22 cellular contexts compared by ENCODE assay signal in the genomic region with DNA sequence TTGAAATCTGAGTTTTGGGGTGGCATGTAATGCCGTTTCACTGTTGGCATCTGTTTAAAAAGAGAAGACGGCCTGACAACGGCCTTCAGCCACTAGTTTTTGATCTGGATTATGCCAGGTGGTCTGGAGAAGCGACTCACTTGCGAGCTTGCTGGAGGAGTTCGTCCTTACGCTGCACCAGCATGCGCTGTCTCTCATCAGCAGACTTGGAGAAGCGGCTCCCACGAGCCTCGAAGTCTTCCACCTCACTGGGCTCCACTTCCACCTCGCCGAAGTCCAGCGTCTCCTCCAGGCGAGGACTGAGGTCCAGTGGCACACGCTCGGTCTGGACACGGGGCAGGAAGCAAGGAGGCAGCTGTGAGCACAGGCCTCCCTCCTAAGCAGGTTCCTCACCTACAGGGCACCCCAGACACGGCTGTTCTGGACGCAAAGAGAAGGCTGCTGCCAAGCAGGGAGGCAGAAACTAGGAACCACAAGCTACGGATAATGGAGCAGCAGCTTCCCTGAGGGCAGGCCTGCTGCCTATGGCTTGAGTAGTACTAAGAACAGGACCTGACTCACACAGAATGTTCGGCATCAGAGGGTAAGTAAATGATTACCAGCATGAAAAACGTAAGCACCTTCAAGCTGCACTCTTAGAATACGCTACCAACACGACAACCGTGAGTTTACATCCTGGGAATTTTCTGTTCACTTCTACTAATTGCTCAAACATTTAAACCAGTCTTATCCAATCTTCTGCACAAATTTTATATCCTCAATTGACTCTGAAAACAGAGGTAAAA.
A peak's percentile ranks its signal among the peaks of the same experiment; 100 is the strongest.
DNase-seq lines count a peak whose midpoint lies in the region; ATAC-seq and TF ChIP-seq lines count a peak whose summit lies in the region.
"Had no signal": no experiment of that assay in that cellular context is flagged by ENCODE, and none has a peak within 500 bp of the region (broad histone marks: within the 10 kb centered on the region; RNA-seq: fewer than 3 reads in every experiment).

No MANE protein-coding gene starts in this region.

- H3K9ac ChIP-seq in mesenchymal stem cell (ENCODE audit: low read length) (no peak overlapping the region), mammary epithelial cell (ENCODE audit: insufficient read depth, low read length) (no peak overlapping the region)

- H3K4ac ChIP-seq in mesenchymal stem cell (ENCODE audit: low read depth in 1 of 2, low read length in 2 of 2): no peak overlapping the region

- peaks cover 29% of the 10 kb centered on the region for H3K79me1 ChIP-seq in mesenchymal stem cell (replicated peaks; ENCODE audit: low read length, poor library complexity, severe bottlenecking)

- no peaks in the 10 kb centered on the region for H3K9me2 ChIP-seq in hepatocyte (replicated peaks; ENCODE audit: insufficient read depth)

- H2BK120ac ChIP-seq in mesenchymal stem cell (ENCODE audit: low read depth, low read length): no peak overlapping the region

- no peak overlapping the region for H2BK5ac ChIP-seq in mesenchymal stem cell (ENCODE audit: low read depth, low read length, poor library complexity, severe bottlenecking)

- no TSS peak for BruUV-seq in mammary epithelial cell (replicated peaks; lab: Mats Ljungman, UMichigan)

- no peak overlapping the region for H3K14ac ChIP-seq in mesenchymal stem cell (ENCODE audit: low read length in 2 of 2)

- H2AFZ ChIP-seq in hepatocyte (no peak overlapping the region), mesenchymal stem cell (ENCODE audit: low read depth, low read length) (no peak overlapping the region), mammary epithelial cell (ENCODE audit: low read depth, low read length) (no peak overlapping the region)
- H2AFZ ChIP-seq: GM23338 had no signal

- H3K18ac ChIP-seq in mesenchymal stem cell (ENCODE audit: low read depth in 1 of 2, low read length in 2 of 2): no peak overlapping the region

- H3K4me3 ChIP-seq in hepatocyte (no peak overlapping the region), mesenchymal stem cell (ENCODE audit: insufficient read depth in 1 of 2, low read depth in 1 of 2, low read length in 2 of 2) (no peak overlapping the region), mammary epithelial cell (replicated peaks in 1 of 3; ENCODE audit: insufficient read depth in 1 of 3, low read depth in 2 of 3, low read length in 3 of 3) (no peak overlapping the region)
- H3K4me3 ChIP-seq: A549, GM23338, HAP-1, K562, MG63, SJSA1 had no signal

- no peak overlapping the region for H3K4me3 Mint-ChIP-seq in activated naive CD4-positive, alpha-beta T cell treated with anti-CD3 and anti-CD28 coated beads for 36 hours
- H3K4me3 Mint-ChIP-seq in type B pancreatic cell: no peak overlapping the region
- H3K4me3 Mint-ChIP-seq: GM23338 had no signal

- H3K27me3 Mint-ChIP-seq in activated naive CD4-positive, alpha-beta T cell treated with anti-CD3 and anti-CD28 coated beads for 36 hours (ENCODE audit: low read depth): no peaks in the 10 kb centered on the region
- no peaks in the 10 kb centered on the region for H3K27me3 Mint-ChIP-seq in type B pancreatic cell

- H3K27me3 ChIP-seq in hepatocyte (no peaks in the 10 kb centered on the region), mesenchymal stem cell (ENCODE audit: control insufficient read depth in 1 of 2, insufficient read depth in 1 of 2, low read length in 2 of 2) (no peaks in the 10 kb centered on the region), mammary epithelial cell (ENCODE audit: insufficient read depth, low read length) (no peaks in the 10 kb centered on the region)
- H3K27me3 ChIP-seq: BE2C, MG63, SJSA1 had no signal

- H3K23ac ChIP-seq in mesenchymal stem cell (ENCODE audit: low read length in 2 of 2): no peak overlapping the region

- peak overlapping the region; percentile 28 for H4K8ac ChIP-seq in mesenchymal stem cell (ENCODE audit: low read length)

- CTCF ChIA-PET in activated naive CD4-positive, alpha-beta T cell treated with anti-CD3 and anti-CD28 coated beads for 36 hours (lab: Charles Lee): interaction anchor here (0.9 kb wide), 1 partner anchor 45 kb away, joined by 6 read pairs; no protein-coding TSS in a partner anchor
- CTCF ChIA-PET in mammary epithelial cell (lab: Charles Lee; ENCODE audit: low non-redundant PET): no interaction called here

- H2BK12ac ChIP-seq in mesenchymal stem cell (ENCODE audit: low read length in 2 of 2): no peak overlapping the region

- TF ChIP-seq CTCF in hepatocyte (IDR thresholded peaks at IDR 0.05; ENCODE audit: poor library complexity) (no peak), type B pancreatic cell (conservative IDR thresholded peaks at IDR 0.05) (no peak), mammary epithelial cell (conservative IDR thresholded peaks at IDR 0.05 in 1 of 2, IDR thresholded peaks at IDR 0.05 in 1 of 2; ENCODE audit: extremely low read depth in 1 of 2, insufficient read depth in 1 of 2, low read depth in 1 of 2, low read length in 2 of 2) (no peak), GM20000 (IDR thresholded peaks at IDR 0.05; ENCODE audit: extremely low read depth, missing control alignments) (no peak)

- H3K4me1 ChIP-seq in hepatocyte (ENCODE audit: insufficient read depth) (no peaks in the 10 kb centered on the region), mesenchymal stem cell (ENCODE audit: control insufficient read depth, insufficient read depth, low read depth, low read length) (peaks cover 5% of the 10 kb centered on the region), mammary epithelial cell (ENCODE audit: insufficient read depth, low read length) (no peaks in the 10 kb centered on the region)
- H3K4me1 ChIP-seq: A549, BE2C, HAP-1, SJSA1 had no signal

- H3K27ac ChIP-seq in hepatocyte: no peak overlapping the region
- H3K27ac ChIP-seq in mesenchymal stem cell (ENCODE audit: low read length, poor library complexity, severe bottlenecking): no peak overlapping the region
- no peak overlapping the region for H3K27ac ChIP-seq in mammary epithelial cell (ENCODE audit: insufficient read depth, low read depth, low read length)
- H3K27ac ChIP-seq: A549, SJSA1 had no signal

- no peak overlapping the region for H4K91ac ChIP-seq in mesenchymal stem cell (ENCODE audit: low read length)

- no peak overlapping the region for H3K4me2 ChIP-seq in hepatocyte
- H3K4me2 ChIP-seq in mesenchymal stem cell (ENCODE audit: low read length, poor library complexity, severe bottlenecking): no peak overlapping the region
- H3K4me2 ChIP-seq in mammary epithelial cell (ENCODE audit: insufficient read depth, low read depth, low read length): no peak overlapping the region
- H3K4me2 ChIP-seq: A549, GM23338 had no signal

- H3K4me1 Mint-ChIP-seq in activated naive CD4-positive, alpha-beta T cell treated with anti-CD3 and anti-CD28 coated beads for 36 hours (ENCODE audit: low read depth): peaks cover 10% of the 10 kb centered on the region
- peaks cover 1% of the 10 kb centered on the region for H3K4me1 Mint-ChIP-seq in type B pancreatic cell (ENCODE audit: unreplicated experiment)

- peaks cover 5% of the 10 kb centered on the region for H3K79me2 ChIP-seq in hepatocyte
- no peaks in the 10 kb centered on the region for H3K79me2 ChIP-seq in mammary epithelial cell (ENCODE audit: insufficient read depth, low read length)

- in situ Hi-C loops in mammary epithelial cell (cut with MboI; ENCODE audit: low sequenced_read_pairs in 2 of 2): no loop called here

- no peak overlapping the region for H2AK5ac ChIP-seq in mesenchymal stem cell (ENCODE audit: low read length, severe bottlenecking)

- DNase-seq in activated naive CD4-positive, alpha-beta T cell treated with anti-CD3 and anti-CD28 coated beads, Interleukin-2, amount 50 U/mL, for 72 hours (ENCODE audit: low spot score in 2 of 2): peak in 1 of 2 donors; percentile 51
- DNase-seq in activated naive CD4-positive, alpha-beta T cell treated with anti-CD3 and anti-CD28 coated beads for 36 hours: no peak
- DNase-seq in hepatocyte (ENCODE audit: low spot score) (peak; percentile 2), mesenchymal stem cell (no peak), type B pancreatic cell (ENCODE audit: extremely low spot score, unreplicated experiment) (peak; percentile 56), mammary epithelial cell (no peak), GM20000 (ENCODE audit: low spot score) (no peak)
- DNase-seq: BE2C, EL, GF-D8, MG63, NCI-H1417, NCI-H1694 treated with DMSO at 0.1 percent for 48 hours, NCI-H446, NCI-H526 treated with DMSO at 0.1 percent for 48 hours, OCI-M1 had no signal

- dilution Hi-C loops in mammary epithelial cell (cut with HindIII; ENCODE audit: low sequenced_read_pairs): no loop called here

- no peak for ATAC-seq in activated naive CD4-positive, alpha-beta T cell treated with anti-CD3 and anti-CD28 coated beads, Interleukin-2, amount 50 U/mL, for 72 hours
- ATAC-seq: A549, GM23338, HepG2, K562 had no signal

- WGBS in hepatocyte (ENCODE audit: low lambda C conversion rate, missing lambda C conversion rate): 95% methylated on average over 25 of the region's 26 CpGs
- 98% methylated on average over 26 of the region's 26 CpGs for WGBS in mesenchymal stem cell
- WGBS in mammary epithelial cell (ENCODE audit: low coverage, missing lambda C conversion rate): 89% methylated on average over 25 of the region's 26 CpGs

- no peaks in the 10 kb centered on the region for H3K9me3 ChIP-seq in hepatocyte (ENCODE audit: low read depth)
- no peaks in the 10 kb centered on the region for H3K9me3 ChIP-seq in mesenchymal stem cell (ENCODE audit: control insufficient read depth, low read length)
- H3K9me3 ChIP-seq in mammary epithelial cell (replicated peaks; ENCODE audit: insufficient read depth, low read length): no peaks in the 10 kb centered on the region
- H3K9me3 ChIP-seq: A549, BE2C, HAP-1, MG63, SJSA1 had no signal

- peak overlapping the region; percentile 46 to 72 for H3K27ac Mint-ChIP-seq in activated naive CD4-positive, alpha-beta T cell treated with anti-CD3 and anti-CD28 coated beads, Interleukin-2, amount 50 U/mL, for 72 hours
- H3K27ac Mint-ChIP-seq in activated naive CD4-positive, alpha-beta T cell treated with anti-CD3 and anti-CD28 coated beads for 36 hours: no peak overlapping the region
- no peak overlapping the region for H3K27ac Mint-ChIP-seq in type B pancreatic cell
- H3K27ac Mint-ChIP-seq: GM23338 had no signal

- H2BK15ac ChIP-seq in mesenchymal stem cell (ENCODE audit: low read depth, poor library complexity, severe bottlenecking): no peak overlapping the region

- H3K9me3 Mint-ChIP-seq in activated naive CD4-positive, alpha-beta T cell treated with anti-CD3 and anti-CD28 coated beads, Interleukin-2, amount 50 U/mL, for 72 hours: no peaks in the 10 kb centered on the region
- no peaks in the 10 kb centered on the region for H3K9me3 Mint-ChIP-seq in activated naive CD4-positive, alpha-beta T cell treated with anti-CD3 and anti-CD28 coated beads for 36 hours
- H3K9me3 Mint-ChIP-seq in type B pancreatic cell: no peaks in the 10 kb centered on the region
- H3K9me3 Mint-ChIP-seq: GM23338 had no signal

- intact Hi-C loops in activated naive CD4-positive, alpha-beta T cell treated with anti-CD3 and anti-CD28 coated beads for 36 hours (cut with micrococcal nuclease): no loop called here
- intact Hi-C loops in mammary epithelial cell (cut with micrococcal nuclease): loop anchor here (5.0 kb wide), 1 partner anchor 623 kb away; a partner anchor contains a TSS

- no peaks in the 10 kb centered on the region for H4K20me1 ChIP-seq in hepatocyte (ENCODE audit: insufficient read depth, poor library complexity, severe bottlenecking)
- no peaks in the 10 kb centered on the region for H4K20me1 ChIP-seq in mammary epithelial cell (ENCODE audit: insufficient read depth, low read length)

- peaks cover 3% of the 10 kb centered on the region for H3K36me3 ChIP-seq in hepatocyte (replicated peaks; ENCODE audit: insufficient read depth, low read depth)
- H3K36me3 ChIP-seq in mesenchymal stem cell (ENCODE audit: control insufficient read depth in 1 of 2, insufficient read depth in 2 of 2, low read depth in 1 of 2, low read length in 2 of 2): peaks cover 64 to 83% of the 10 kb centered on the region in 2 experiments
- H3K36me3 ChIP-seq in mammary epithelial cell (ENCODE audit: insufficient read depth, low read length): peaks cover 6% of the 10 kb centered on the region

- peaks cover 0 to 4% of the 10 kb centered on the region in 2 donors for H3K36me3 Mint-ChIP-seq in activated naive CD4-positive, alpha-beta T cell treated with anti-CD3 and anti-CD28 coated beads, Interleukin-2, amount 50 U/mL, for 72 hours
- H3K36me3 Mint-ChIP-seq in activated naive CD4-positive, alpha-beta T cell treated with anti-CD3 and anti-CD28 coated beads for 36 hours (ENCODE audit: low read depth): peaks cover 12% of the 10 kb centered on the region
- H3K36me3 Mint-ChIP-seq in type B pancreatic cell: peaks cover 13% of the 10 kb centered on the region

Comparison
In these comparisons a context has a peak if more than half of its experiments do, and no peak if none do; other contexts are left out.
1. H3K27ac Mint-ChIP-seq: peak in activated naive CD4-positive, alpha-beta T cell treated with anti-CD3 and anti-CD28 coated beads, Interleukin-2, amount 50 U/mL, for 72 hours (2 of 2); none in activated naive CD4-positive, alpha-beta T cell treated with anti-CD3 and anti-CD28 coated beads for 36 hours (single experiment) and type B pancreatic cell (single experiment).
2. DNase-seq: peak in hepatocyte (single experiment) and type B pancreatic cell (single experiment); none in activated naive CD4-positive, alpha-beta T cell treated with anti-CD3 and anti-CD28 coated beads for 36 hours (single experiment), mesenchymal stem cell (single experiment), mammary epithelial cell (single experiment) and GM20000 (single experiment).